Comparison of ENCODE assay signal across 8 cellular contexts in the genomic region with DNA sequence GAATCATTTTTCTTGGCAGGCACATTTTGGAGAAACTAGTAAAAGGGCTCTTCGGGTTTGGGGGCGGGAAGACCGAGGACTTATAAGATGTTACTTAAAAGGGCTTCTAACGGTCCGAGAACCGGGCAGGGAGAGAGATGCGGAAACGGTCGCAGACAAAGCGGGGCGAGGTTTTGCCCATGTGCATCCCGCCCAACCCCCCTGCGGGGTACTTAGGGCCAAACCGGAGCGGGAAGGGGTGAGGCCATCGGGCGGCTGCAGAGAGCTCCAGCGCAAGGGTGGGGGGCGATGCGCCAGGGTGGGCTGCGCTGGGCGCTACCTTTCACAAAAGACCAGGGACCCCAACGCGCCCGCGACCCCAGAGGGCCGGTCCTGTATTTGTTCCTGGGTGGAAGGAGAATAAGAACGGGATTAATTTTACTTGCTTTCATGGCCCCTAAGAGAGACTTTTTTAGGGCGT.
DNase-seq lines count a peak whose midpoint lies in the region; ATAC-seq and TF ChIP-seq lines count a peak whose summit lies in the region.

No MANE protein-coding gene starts in this region.

- DNase-seq in GM20000 (ENCODE audit: low spot score), result peak; percentile 63
- peak; percentile 90 for DNase-seq in NCI-H82 (lab: John Stamatoyannopoulos, UW)
- DNase-seq in activated CD8-positive, alpha-beta memory T cell treated with anti-CD3 and anti-CD28 coated beads, Interleukin-2, amount 50 U/mL, for 4 hours, result peak; percentile 61
- no peak for DNase-seq in epithelial cell of prostate (ENCODE audit: low read depth, low spot score)

- H3K27ac ChIP-seq in 22Rv1, result peak overlapping the region; percentile 97
- peak overlapping the region; percentile 95 for H3K27ac ChIP-seq in epithelial cell of prostate
- H3K27ac ChIP-seq in mucosa of rectum (ENCODE audit: low read depth in 2 of 2, low read length in 2 of 2), result peak overlapping the region; percentile 93 to 95
- peak overlapping the region; percentile 85 for H3K27ac ChIP-seq in stomach smooth muscle (ENCODE audit: low read length)

- peak overlapping the region; percentile 87 to 96 for H3K4me3 ChIP-seq in mucosa of rectum (ENCODE audit: low read length in 2 of 2)
- peak overlapping the region; percentile 92 to 93 for H3K4me3 ChIP-seq in stomach smooth muscle (ENCODE audit: low read length in 2 of 2)

- no peak for ATAC-seq in GM21717 (IDR thresholded peaks at IDR 0.05; ENCODE audit: unreplicated experiment)

- H3K9ac ChIP-seq in mucosa of rectum (ENCODE audit: low read depth in 1 of 2, low read length in 2 of 2) (peak overlapping the region; percentile 87 to 95), stomach smooth muscle (ENCODE audit: low read length in 2 of 2) (peak overlapping the region; percentile 79 to 90)

- H3K4me1 ChIP-seq in mucosa of rectum (ENCODE audit: control insufficient read depth in 2 of 2, insufficient read depth in 2 of 2, low read length in 2 of 2) (peaks cover 19 to 31% of the 10 kb centered on the region in 2 donors), stomach smooth muscle (ENCODE audit: control insufficient read depth, insufficient read depth, low read length) (peaks cover 45% of the 10 kb centered on the region)

- H3K27me3 ChIP-seq in mucosa of rectum (ENCODE audit: control insufficient read depth in 2 of 2, insufficient read depth in 2 of 2, low read length in 2 of 2) (no peaks in the 10 kb centered on the region), stomach smooth muscle (ENCODE audit: control insufficient read depth in 1 of 2, insufficient read depth in 2 of 2, low read length in 2 of 2) (no peaks in the 10 kb centered on the region)

- TF ChIP-seq CTCF in 22Rv1 (IDR thresholded peaks at IDR 0.05), result no peak
- TF ChIP-seq CTCF in GM20000 (IDR thresholded peaks at IDR 0.05; ENCODE audit: extremely low read depth, missing control alignments), result no peak

- peaks cover 28 to 33% of the 10 kb centered on the region in 2 donors for H3K36me3 ChIP-seq in mucosa of rectum (ENCODE audit: control insufficient read depth in 2 of 2, insufficient read depth in 2 of 2, low read length in 2 of 2)
- peaks cover 22 to 23% of the 10 kb centered on the region in 2 donors for H3K36me3 ChIP-seq in stomach smooth muscle (ENCODE audit: control insufficient read depth in 2 of 2, insufficient read depth in 2 of 2, low read length in 2 of 2)

- H3K9me3 ChIP-seq in mucosa of rectum (ENCODE audit: control insufficient read depth in 2 of 2, low read length in 2 of 2) (no peaks in the 10 kb centered on the region), stomach smooth muscle (ENCODE audit: control insufficient read depth in 2 of 2, low read length in 2 of 2) (no peaks in the 10 kb centered on the region)
